In the genomic region with DNA sequence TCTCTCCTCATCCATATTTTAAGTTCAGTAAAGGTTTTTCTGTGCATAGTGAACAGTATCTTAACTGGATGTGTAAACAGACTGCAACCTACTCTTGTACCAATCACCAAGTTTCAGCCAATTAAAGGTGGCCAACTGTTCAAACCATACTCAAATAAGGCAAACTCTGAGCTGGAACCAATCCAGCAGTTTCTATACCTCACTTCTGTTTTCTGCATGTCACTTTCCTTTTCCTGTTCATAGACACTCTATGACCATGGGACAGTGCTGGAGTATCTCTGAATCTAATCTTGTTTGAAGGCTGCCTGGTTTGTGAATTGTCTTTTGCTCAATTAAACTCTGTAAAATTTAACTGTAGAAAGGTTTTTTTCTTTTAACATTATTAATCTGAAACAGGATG, we compare ENCODE assay signal across 20 cellular contexts.
"Had no signal": no experiment of that assay in that cellular context is flagged by ENCODE, and none has a peak within 500 bp of the region (broad histone marks: within the 10 kb centered on the region; RNA-seq: fewer than 3 reads in every experiment).

No MANE protein-coding gene starts in this region.

- H3K9me3 ChIP-seq: lower lobe of right lung, neutrophil, pancreas, right lobe of liver, suprapubic skin, vagina had no signal

- H3K36me3 Mint-ChIP-seq: natural killer cell had no signal

- H3K4me3 ChIP-seq: coronary artery, lower lobe of right lung, pancreas, right lobe of liver, smooth muscle cell, suprapubic skin, vagina had no signal

- ATAC-seq: left ventricle myocardium superior; lower lobe of right lung; natural killer cell; pancreas; right lobe of liver; stimulated activated naive CD8-positive, alpha-beta T cell treated with anti-CD3 and anti-CD28 coated beads, Interleukin-15, amount 100 ng/mL, for 72 hours had no signal

- H3K27me3 ChIP-seq: neutrophil, pancreas, right lobe of liver, suprapubic skin, vagina had no signal

- H3K4me3 Mint-ChIP-seq: natural killer cell; stimulated activated naive CD8-positive, alpha-beta T cell treated with anti-CD3 and anti-CD28 coated beads, Interleukin-15, amount 100 ng/mL, for 72 hours had no signal

- H3K27ac ChIP-seq: coronary artery, lower lobe of right lung, neutrophil, pancreas, right lobe of liver, suprapubic skin, vagina had no signal

- H3K27me3 Mint-ChIP-seq: progenitor cell of endocrine pancreas; stimulated activated naive CD8-positive, alpha-beta T cell treated with anti-CD3 and anti-CD28 coated beads, Interleukin-15, amount 100 ng/mL, for 72 hours had no signal

- H3K4me1 ChIP-seq: lower lobe of right lung, pancreas, right lobe of liver, suprapubic skin, vagina had no signal

- H3K36me3 ChIP-seq: lower lobe of right lung, neutrophil, pancreas, right lobe of liver, suprapubic skin, vagina had no signal

- H3K4me2 ChIP-seq: smooth muscle cell had no signal

- H3K27ac Mint-ChIP-seq: natural killer cell; progenitor cell of endocrine pancreas; stimulated activated naive CD8-positive, alpha-beta T cell treated with anti-CD3 and anti-CD28 coated beads, Interleukin-15, amount 100 ng/mL, for 72 hours had no signal

- DNase-seq: dermis blood vessel endothelial cell; effector memory CD4-positive, alpha-beta T cell; left ventricle myocardium superior; lower lobe of right lung; natural killer cell; pancreas; right lobe of liver; stimulated activated CD4-positive, alpha-beta T cell treated with anti-CD3 and anti-CD28 coated beads, Interleukin-12 subunit alpha, Interleukin-12 subunit beta, amount 100 ng/mL, for 4 hours; stimulated activated CD4-positive, alpha-beta T cell treated with anti-CD3 and anti-CD28 coated beads, Interleukin-1b, Interleukin-23, amount 100 ng/mL, for 48 hours; stimulated activated CD4-positive, alpha-beta T cell treated with anti-CD3 and anti-CD28 coated beads, Interleukin-4, amount 100 ng/mL, for 1 hour; stimulated activated CD8-positive, alpha-beta memory T cell treated with anti-CD3 and anti-CD28 coated beads, Interleukin-4, amount 100 ng/mL, for 48 hours; stimulated activated naive CD4-positive, alpha-beta T cell; stimulated activated naive CD8-positive, alpha-beta T cell treated with anti-CD3 and anti-CD28 coated beads, Interleukin-15, amount 100 ng/mL, for 72 hours; trophoblast cell had no signal

- H3K4me1 Mint-ChIP-seq: natural killer cell; stimulated activated naive CD8-positive, alpha-beta T cell treated with anti-CD3 and anti-CD28 coated beads, Interleukin-15, amount 100 ng/mL, for 72 hours had no signal
